11 cellular contexts compared by ENCODE assay signal in the genomic region with DNA sequence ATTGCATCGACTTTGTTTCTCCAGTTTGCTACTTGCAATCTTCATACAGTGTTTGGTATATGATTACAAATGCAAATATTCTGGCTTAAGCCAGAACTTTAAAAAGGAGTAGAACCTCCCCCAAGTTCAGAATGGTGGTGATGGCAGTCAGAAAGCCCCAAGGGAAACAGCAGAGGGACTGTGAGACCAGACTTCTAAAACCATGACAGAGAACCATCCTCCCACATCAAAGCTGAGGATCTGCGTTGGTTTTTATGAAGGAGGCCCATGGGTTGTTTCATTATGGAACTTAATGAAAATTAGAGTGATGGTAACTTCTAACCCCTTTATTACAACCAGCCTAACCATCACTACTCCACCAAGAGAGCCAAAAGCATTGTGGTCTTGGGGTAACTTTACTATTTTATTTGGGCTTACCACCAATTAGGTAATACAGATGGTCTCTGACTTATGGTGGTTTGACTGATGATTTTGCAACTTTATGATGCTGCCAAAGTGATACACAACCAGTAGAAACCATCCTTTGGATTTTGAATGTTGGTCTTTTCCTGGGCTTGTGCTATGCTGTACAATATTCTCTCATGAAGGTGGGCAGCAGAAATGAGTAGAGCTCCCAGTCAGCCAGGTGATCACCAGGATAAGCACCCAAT. TPM values are rescaled to one million over a fixed set of nuclear protein-coding genes. Genes with fewer than 3 reads are reported as not detected.
A peak's percentile ranks its signal among the peaks of the same experiment; 100 is the strongest.
DNase-seq lines count a peak whose midpoint lies in the region; ATAC-seq and TF ChIP-seq lines count a peak whose summit lies in the region.
"Had no signal": no experiment of that assay in that cellular context is flagged by ENCODE, and none has a peak within 500 bp of the region (broad histone marks: within the 10 kb centered on the region; RNA-seq: fewer than 3 reads in every experiment).

No MANE protein-coding gene starts in this region.

- no peaks in the 10 kb centered on the region for H3K4me1 ChIP-seq in DND-41 (ENCODE audit: insufficient read depth, low read length)

- no peaks in the 10 kb centered on the region for H3K79me2 ChIP-seq in DND-41 (ENCODE audit: insufficient read depth, low read length)

- no peaks in the 10 kb centered on the region for H4K20me1 ChIP-seq in DND-41 (ENCODE audit: insufficient read depth, low read length)

- no peaks in the 10 kb centered on the region for H3K36me3 ChIP-seq in DND-41 (ENCODE audit: insufficient read depth, low read length)

- H2AFZ ChIP-seq in DND-41 (ENCODE audit: low read depth, low read length) = no peak overlapping the region

- TF ChIP-seq CTCF in DND-41 (IDR thresholded peaks at IDR 0.05; ENCODE audit: borderline replicate concordance, extremely low read depth, low read length, poor library complexity, severe bottlenecking) = no peak

- H3K4me2 ChIP-seq in DND-41 (ENCODE audit: insufficient read depth, low read length) = no peak overlapping the region

- peak; percentile 72 for ATAC-seq in DND-41 (ENCODE audit: insufficient read depth, low read depth)
- peak; percentile 96 for ATAC-seq in GM19351 (IDR thresholded peaks at IDR 0.05; ENCODE audit: unreplicated experiment)
- ATAC-seq in HG02798 (IDR thresholded peaks at IDR 0.05; ENCODE audit: poor library complexity, unreplicated experiment) = peak; percentile 90
- peak; percentile 83 for ATAC-seq in HG03521 (IDR thresholded peaks at IDR 0.05; ENCODE audit: unreplicated experiment)

- no peak overlapping the region for H3K9ac ChIP-seq in DND-41 (ENCODE audit: low read depth, low read length)

- H3K9me3 ChIP-seq in DND-41 (ENCODE audit: insufficient read depth, low read length, severe bottlenecking) = peaks cover 7% of the 10 kb centered on the region

- H3K4me3 ChIP-seq in DND-41 (ENCODE audit: low read depth in 1 of 2, low read length in 2 of 2) = no peak overlapping the region

- H3K27me3 ChIP-seq in DND-41 (ENCODE audit: insufficient read depth, low read length, poor library complexity) = peaks cover 4% of the 10 kb centered on the region

- no peak overlapping the region for H3K27ac ChIP-seq in DND-41 (ENCODE audit: low read length)

- DNase-seq in DND-41 = peak; percentile 15
- no peak for DNase-seq in H4 (ENCODE audit: low spot score)
- no peak for DNase-seq in stimulated activated CD4-positive, alpha-beta T cell treated with anti-CD3 and anti-CD28 coated beads, Interleukin-1b, Interleukin-23, amount 100 ng/mL, for 48 hours
- no peak for DNase-seq in activated CD4-positive, alpha-beta T cell treated with anti-CD3 and anti-CD28 coated beads, Interleukin-2, amount 50 U/mL, for 48 hours
- no peak for DNase-seq in NCI-H2029 treated with DMSO at 0.1 percent for 48 hours (lab: John Stamatoyannopoulos, UW)
- DNase-seq: activated gamma-delta T cell, cortex of kidney, glutamatergic neuron had no signal

RNA-seq across cellular contexts. Expression of gene MRS2, which starts 10.9 kb away (rescaled TPM):
- total RNA-seq in H4 (2014; rRNA removed; shearing (Covaris generic)) = 37.4 and 38.5 TPM in 2 replicates

RNA-seq across cellular contexts. Expression of gene DCDC2, which starts 34.0 kb away (rescaled TPM):
- total RNA-seq in H4 (2014; rRNA removed; shearing (Covaris generic)) = 0.02 TPM in 1 of 2 replicates, not detected in the other
